8 cellular contexts compared by ENCODE assay signal in genomic region chr11:120211522-120212258, GRCh38. TPM values are rescaled to one million over a fixed set of nuclear protein-coding genes. Genes with fewer than 3 reads are reported as not detected.
A peak's percentile ranks its signal among the peaks of the same experiment; 100 is the strongest.
DNase-seq lines count a peak whose midpoint lies in the region; ATAC-seq and TF ChIP-seq lines count a peak whose summit lies in the region.

No MANE protein-coding gene starts in this region.

- no peaks in the 10 kb centered on the region for H3K9me2 ChIP-seq in OCI-LY7 (ENCODE audit: insufficient read depth, low read length)

- TF ChIP-seq CTCF in OCI-LY7 (conservative IDR thresholded peaks at IDR 0.05; ENCODE audit: low read length): no peak

- POLR2A ChIA-PET in OCI-LY7 (lab: Charles Lee): no interaction called here

- H2BK120ac ChIP-seq in neuronal stem cell (ENCODE audit: low read depth, low read length): no peak overlapping the region

- H2BK15ac ChIP-seq in neuronal stem cell (ENCODE audit: low read length): no peak overlapping the region

- peaks cover 8% of the 10 kb centered on the region for H3K36me3 Mint-ChIP-seq in effector memory CD8-positive, alpha-beta T cell (ENCODE audit: insufficient read depth)

- H3K4me3 Mint-ChIP-seq in effector memory CD8-positive, alpha-beta T cell: peak overlapping the region; percentile 80 to 96

- no peaks in the 10 kb centered on the region for H3K9me3 Mint-ChIP-seq in effector memory CD8-positive, alpha-beta T cell

- ATAC-seq in GM19043 (IDR thresholded peaks at IDR 0.05; ENCODE audit: low read depth, unreplicated experiment) (peak; percentile 2), HG03469 (IDR thresholded peaks at IDR 0.05; ENCODE audit: unreplicated experiment) (no peak), GM19328 (IDR thresholded peaks at IDR 0.05; ENCODE audit: unreplicated experiment) (no peak)
- no peak for ATAC-seq in effector memory CD8-positive, alpha-beta T cell (replicated peaks)

- H3K4me2 ChIP-seq in OCI-LY7 (ENCODE audit: low read length): peak overlapping the region; percentile 88
- H3K4me2 ChIP-seq in neuronal stem cell (ENCODE audit: insufficient read depth, low read length, poor library complexity, severe bottlenecking): peak overlapping the region; percentile 71

- no CpG with 5 or more reads among the region's 18 CpGs for WGBS in neuronal stem cell (ENCODE audit: extremely low coverage in 2 of 2, insufficient read length in 2 of 2, insufficient replicate concordance in 1 of 2), 2 donors

- H2AFZ ChIP-seq in OCI-LY7 (ENCODE audit: low read length): peak overlapping the region; percentile 28; the same call in 1 of the 2 replicates
- H2AFZ ChIP-seq in neuronal stem cell (ENCODE audit: low read length): peak overlapping the region; percentile 95

- H2BK5ac ChIP-seq in neuronal stem cell (ENCODE audit: low read length): no peak overlapping the region

- peaks cover 3 to 65% (median 6%) of the 10 kb centered on the region in 3 experiments for H3K27me3 ChIP-seq in neuronal stem cell (ENCODE audit: control insufficient read depth in 3 of 3, insufficient read depth in 3 of 3, low read depth in 1 of 3, low read length in 3 of 3)

- H3K9ac ChIP-seq in neuronal stem cell (ENCODE audit: low read depth, low read length, poor library complexity): peak overlapping the region; percentile 54

- peaks cover 38 to 73% of the 10 kb centered on the region in 2 donors for H3K27me3 Mint-ChIP-seq in effector memory CD8-positive, alpha-beta T cell

- no peak overlapping the region for H3K4ac ChIP-seq in neuronal stem cell (ENCODE audit: low read length)

- no peak overlapping the region for H2AK5ac ChIP-seq in neuronal stem cell (ENCODE audit: low read depth, low read length)

- H4K20me1 ChIP-seq in OCI-LY7 (ENCODE audit: insufficient read depth, low read length): no peaks in the 10 kb centered on the region

- peak overlapping the region; percentile 89 for H3K18ac ChIP-seq in neuronal stem cell (ENCODE audit: low read length)

- H3K27ac ChIP-seq in OCI-LY7 (ENCODE audit: low read depth, low read length, poor library complexity, severe bottlenecking) (no peak overlapping the region), neuronal stem cell (replicated peaks; ENCODE audit: low read length) (no peak overlapping the region)

- H3K36me3 ChIP-seq in OCI-LY7 (ENCODE audit: insufficient read depth, low read length) (no peaks in the 10 kb centered on the region), neuronal stem cell (replicated peaks in 1 of 2; ENCODE audit: control insufficient read depth in 2 of 2, insufficient read depth in 2 of 2, low read length in 2 of 2) (peaks cover 0 to 5% of the 10 kb centered on the region in 2 donors)

- DNase-seq in OCI-LY7 (ENCODE audit: low spot score) (no peak), neuronal stem cell (ENCODE audit: low spot score) (no peak), NCI-H2081 treated with DMSO at 0.1 percent for 48 hours (lab: John Stamatoyannopoulos, UW) (no peak)
- DNase-seq in effector memory CD8-positive, alpha-beta T cell: no peak
- DNase-seq in stimulated activated naive CD4-positive, alpha-beta T cell (lab: John Stamatoyannopoulos, UW): no peak

- H2BK12ac ChIP-seq in neuronal stem cell (ENCODE audit: low read length): no peak overlapping the region

- H3K4me1 Mint-ChIP-seq in effector memory CD8-positive, alpha-beta T cell (ENCODE audit: low read depth in 2 of 2): peaks cover 13 to 18% of the 10 kb centered on the region in 2 donors

- intact Hi-C loops in OCI-LY7 (cut with micrococcal nuclease; ENCODE audit: unreplicated experiment): loop anchor here (2.0 kb wide), 1 partner anchor 483 kb away; the partner anchor contains the start of gene NECTIN1

- H4K91ac ChIP-seq in neuronal stem cell (ENCODE audit: low read depth, low read length, poor library complexity): no peak overlapping the region

- no peak overlapping the region for H4K8ac ChIP-seq in neuronal stem cell (ENCODE audit: low read depth, low read length)

- H3K23ac ChIP-seq in neuronal stem cell (ENCODE audit: low read depth, low read length, poor library complexity): peak overlapping the region; percentile 34

- BruUV-seq in OCI-LY7 (replicated peaks; lab: Mats Ljungman, UMichigan): no TSS peak

- CTCF ChIA-PET in OCI-LY7 (lab: Charles Lee; ENCODE audit: unreplicated experiment): interaction anchor here (0.6 kb wide), 1 partner anchor 1580 kb away, joined by 3 read pairs; no protein-coding TSS in a partner anchor

- no peaks in the 10 kb centered on the region for H3K79me2 ChIP-seq in OCI-LY7 (ENCODE audit: insufficient read depth, low read depth, low read length)

- H3K79me1 ChIP-seq in neuronal stem cell (ENCODE audit: low read depth, low read length): no peaks in the 10 kb centered on the region

- H3K9me3 ChIP-seq in OCI-LY7 (ENCODE audit: low read length): no peaks in the 10 kb centered on the region
- H3K9me3 ChIP-seq in neuronal stem cell (replicated peaks in 1 of 2; ENCODE audit: control insufficient read depth in 2 of 2, insufficient read depth in 1 of 2, low read depth in 1 of 2, low read length in 2 of 2): no peaks in the 10 kb centered on the region

- H3K4me1 ChIP-seq in OCI-LY7 (ENCODE audit: insufficient read depth, low read length, poor library complexity, severe bottlenecking): peaks cover 14% of the 10 kb centered on the region
- peaks cover 12 to 28% of the 10 kb centered on the region in 2 donors for H3K4me1 ChIP-seq in neuronal stem cell (ENCODE audit: control insufficient read depth in 2 of 2, insufficient read depth in 1 of 2, low read depth in 1 of 2, low read length in 2 of 2)

- H3K14ac ChIP-seq in neuronal stem cell (ENCODE audit: low read length): no peak overlapping the region

- H3K4me3 ChIP-seq in OCI-LY7 (ENCODE audit: low read depth, low read length, poor library complexity, severe bottlenecking) (peak overlapping the region; percentile 71), neuronal stem cell (ENCODE audit: low read length in 2 of 2) (peak overlapping the region; percentile 77 to 83)

- peak overlapping the region; percentile 29 to 50 for H3K27ac Mint-ChIP-seq in effector memory CD8-positive, alpha-beta T cell

RNA-seq across cellular contexts. Expression of gene OAF, which starts 0.9 kb away (rescaled TPM):
- 1.9 and 3.4 TPM in 2 replicates for total RNA-seq in OCI-LY7 (2014; rRNA removed; shearing (Covaris generic))
- total RNA-seq in OCI-LY7 (2022): 3.1 and 3.8 TPM in 2 replicates
- 2.1 TPM for polyA plus RNA-seq in neuronal stem cell (2013, experiment 1 of 2)
- polyA plus RNA-seq in neuronal stem cell (2013, experiment 2 of 2): 2.0 TPM

RNA-seq across cellular contexts. Expression of gene POU2F3, which starts 28.2 kb away (rescaled TPM):
- 0.16 TPM in 1 of 2 replicates, not detected in the other for total RNA-seq in OCI-LY7 (2014; rRNA removed; shearing (Covaris generic))
- not detected in 2 replicates for total RNA-seq in OCI-LY7 (2022)
- 0.03 TPM for polyA plus RNA-seq in neuronal stem cell (2013, experiment 1 of 2)
- 0.03 TPM for polyA plus RNA-seq in neuronal stem cell (2013, experiment 2 of 2)
